ENCODE assay signal across 8 cellular contexts in the genomic region with DNA sequence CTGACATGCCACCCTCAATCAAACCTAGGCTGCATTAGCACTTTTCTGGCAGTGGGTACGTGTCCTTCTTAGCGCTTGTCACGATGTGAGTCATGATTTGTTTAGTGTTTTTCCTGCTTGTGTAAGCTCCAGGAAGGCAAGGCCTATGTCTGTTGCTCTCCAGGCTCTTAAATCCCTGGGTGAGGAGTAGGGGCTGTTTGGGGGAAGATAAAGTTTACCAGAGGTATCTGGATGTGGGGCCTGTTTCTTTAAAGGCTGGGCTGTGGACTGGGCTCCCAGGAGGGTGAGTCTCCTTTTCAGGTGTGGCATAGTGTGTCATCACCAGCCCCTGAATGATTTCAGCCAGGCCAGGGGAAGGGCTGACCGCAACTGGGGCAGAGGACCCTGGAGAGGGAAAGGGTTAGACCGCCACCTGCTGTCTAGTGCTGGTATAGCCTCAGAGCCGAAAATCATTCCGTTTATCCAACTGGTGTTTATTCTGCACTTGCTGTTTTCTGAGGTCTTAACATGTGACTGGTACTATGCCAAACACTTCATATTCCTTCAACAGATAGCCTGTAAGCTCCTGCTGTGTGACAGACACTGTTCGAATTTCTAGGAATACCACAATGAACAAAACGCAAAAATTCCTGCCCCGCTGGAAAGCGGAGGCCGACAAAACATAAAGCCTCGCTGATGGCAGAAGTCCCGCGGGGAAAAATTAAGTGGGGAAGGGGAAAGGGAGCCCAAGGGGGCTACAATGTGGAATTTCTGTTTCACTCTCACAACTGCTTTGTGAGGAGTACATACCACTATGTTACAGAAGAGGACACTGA. TPM values are rescaled to one million over a fixed set of nuclear protein-coding genes. Genes with fewer than 3 reads are reported as not detected.
DNase-seq lines count a peak whose midpoint lies in the region; ATAC-seq and TF ChIP-seq lines count a peak whose summit lies in the region.

No MANE protein-coding gene starts in this region.

- no peak overlapping the region for H3K27ac ChIP-seq in SJCRH30
- H3K27ac ChIP-seq in parathyroid adenoma: no peak overlapping the region
- H3K27ac ChIP-seq in transverse colon: peak overlapping the region; percentile 64 to 73 (median 68)

- H3K9me3 ChIP-seq in SJCRH30 (replicated peaks) (no peaks in the 10 kb centered on the region), parathyroid adenoma (ENCODE audit: control insufficient read depth, low read length) (no peaks in the 10 kb centered on the region), transverse colon (no peaks in the 10 kb centered on the region)

- DNase-seq in GM03348 (ENCODE audit: low spot score) (peak; percentile 92), SJCRH30 (peak; percentile 75 to 92), germinal center (ENCODE audit: low spot score) (peak; percentile 69), transverse colon (peak; percentile 86)
- peak; percentile 60 for DNase-seq in Jurkat, Clone E6-1 (ENCODE audit: low read depth, low spot score)
- peak; percentile 59 for DNase-seq in activated gamma-delta T cell treated with anti-CD3 and anti-CD28 coated beads, Interleukin-2, amount 50 U/mL, for 16 hours (ENCODE audit: low read depth)

- H3K27me3 ChIP-seq in SJCRH30 (no peaks in the 10 kb centered on the region), parathyroid adenoma (ENCODE audit: control insufficient read depth, insufficient read depth, low read length) (no peaks in the 10 kb centered on the region), transverse colon (no peaks in the 10 kb centered on the region)

- TF ChIP-seq EP300 in transverse colon (IDR thresholded peaks at IDR 0.05; ENCODE audit: low read depth): no peak

- no peak overlapping the region for H3K4me2 ChIP-seq in parathyroid adenoma (ENCODE audit: low read length)

- ATAC-seq in GM21381 (IDR thresholded peaks at IDR 0.05; ENCODE audit: unreplicated experiment): no peak

- H3K9ac ChIP-seq in parathyroid adenoma: no peak overlapping the region

- in situ Hi-C loops in transverse colon (cut with MboI; ENCODE audit: low pct_ligation_motif_present in 1 of 4, low pct_unique_long_range_greater_than_20kb in 1 of 4, low sequenced_read_pairs in 3 of 4): loop anchor here in 3 of 4 donors (10.0 kb wide), 1 partner anchor 238 kb away; no protein-coding TSS in a partner anchor

- WGBS in transverse colon (ENCODE audit: low coverage in 1 of 2), 2 donors: 37 to 58% methylated on average over 8 to 15 of the region's 15 CpGs

- H2AFZ ChIP-seq in parathyroid adenoma: no peak overlapping the region

- TF ChIP-seq POLR2A in transverse colon (IDR thresholded peaks at IDR 0.05): peak; percentile 11

- H3K79me2 ChIP-seq in parathyroid adenoma: peaks cover 3% of the 10 kb centered on the region

- H3K4me1 ChIP-seq in SJCRH30: peaks cover 19% of the 10 kb centered on the region
- no peaks in the 10 kb centered on the region for H3K4me1 ChIP-seq in parathyroid adenoma
- H3K4me1 ChIP-seq in transverse colon: peaks cover 0 to 40% (median 9%) of the 10 kb centered on the region in 4 donors

- TF ChIP-seq CTCF in parathyroid adenoma (IDR thresholded peaks at IDR 0.05): peak; percentile 82
- TF ChIP-seq CTCF in transverse colon (IDR thresholded peaks at IDR 0.05): peak; percentile 92 to 96 (median 96)

- no peaks in the 10 kb centered on the region for H3K36me3 ChIP-seq in SJCRH30
- H3K36me3 ChIP-seq in parathyroid adenoma (ENCODE audit: control insufficient read depth, insufficient read depth, low read length): no peaks in the 10 kb centered on the region
- no peaks in the 10 kb centered on the region for H3K36me3 ChIP-seq in transverse colon

- H3K4me3 ChIP-seq in Jurkat, Clone E6-1 (ENCODE audit: low read length): peak overlapping the region; percentile 32; the same call in 1 of the 2 replicates
- H3K4me3 ChIP-seq in SJCRH30 (no peak overlapping the region), parathyroid adenoma (ENCODE audit: low read depth, low read length) (no peak overlapping the region), transverse colon (no peak overlapping the region)

- intact Hi-C loops in transverse colon (cut with DNase I; ENCODE audit: low total_unique reads): loop anchor here (10.0 kb wide), 1 partner anchor 238 kb away; no protein-coding TSS in a partner anchor

RNA-seq across cellular contexts. Expression of gene SERINC2, which starts 9.7 kb away (rescaled TPM):
- 7.4 TPM for polyA plus RNA-seq in Jurkat, Clone E6-1 (2012; ENCODE audit: insufficient read depth, insufficient read length)
- 14.2 and 17.1 TPM in 2 replicates for total RNA-seq in SJCRH30 (2014; rRNA removed; shearing (Covaris generic))
- total RNA-seq in transverse colon: 100 to 1,000 TPM in 3 of 4 donors, 10 to 100 TPM in 1; 85.6 to 343 (median 250) TPM

RNA-seq across cellular contexts. Expression of gene FABP3, which starts 49.8 kb away (rescaled TPM):
- 2.9 TPM for polyA plus RNA-seq in Jurkat, Clone E6-1 (2012; ENCODE audit: insufficient read depth, insufficient read length)
- 3.6 and 6.1 TPM in 2 replicates for total RNA-seq in SJCRH30 (2014; rRNA removed; shearing (Covaris generic))
- 1 to 10 TPM in 2 of 4 donors, not detected in 2; 5.9 to 7.6 TPM for total RNA-seq in transverse colon

Comparison
In these comparisons a context has a peak if more than half of its experiments do, and no peak if none do; other contexts are left out.
1. H3K27ac ChIP-seq: peak in transverse colon (4 of 4); none in SJCRH30 (single experiment) and parathyroid adenoma (single experiment).
2. Peak in every context shown above with its lines, with median percentiles within 50 percentile points of each other: DNase-seq.